In the genomic region with DNA sequence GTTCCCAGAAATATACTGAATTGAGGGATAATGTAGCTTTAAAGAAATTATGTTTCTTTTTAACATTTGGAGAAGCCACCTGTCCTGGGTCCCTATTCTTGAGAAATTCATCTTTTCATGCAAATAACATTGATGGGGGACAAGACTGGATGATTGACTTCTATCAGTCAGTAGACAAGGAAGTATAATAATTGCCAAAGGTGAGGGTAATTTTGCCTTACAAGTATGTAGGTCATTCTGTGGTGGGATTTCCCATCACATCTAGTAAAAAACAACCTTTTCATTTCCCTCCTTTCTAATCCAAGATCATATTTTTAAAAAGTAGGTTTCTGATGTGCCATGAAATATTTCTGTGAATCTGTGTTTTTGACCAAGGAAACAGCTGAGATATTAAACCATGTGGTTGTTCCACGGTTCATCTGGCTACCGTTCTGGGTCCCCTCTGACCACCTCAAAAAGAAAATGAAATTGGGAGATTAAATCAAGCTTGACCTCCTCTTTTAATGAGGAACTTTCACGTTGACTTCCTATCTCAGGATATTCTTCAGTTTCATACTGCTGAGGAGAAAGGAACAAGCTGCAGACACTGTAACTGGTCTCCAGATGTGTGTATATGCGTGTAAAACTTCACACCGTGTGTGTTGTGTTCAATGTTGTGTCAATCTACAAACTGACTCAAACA, we compare ENCODE assay signal across 31 cellular contexts.
A peak's percentile ranks its signal among the peaks of the same experiment; 100 is the strongest.
DNase-seq lines count a peak whose midpoint lies in the region; ATAC-seq, FAIRE-seq and TF ChIP-seq lines count a peak whose summit lies in the region.
"Had no signal": no experiment of that assay in that cellular context is flagged by ENCODE, and none has a peak within 500 bp of the region (broad histone marks: within the 10 kb centered on the region; RNA-seq: fewer than 3 reads in every experiment).

No MANE protein-coding gene starts in this region.

- no peaks in the 10 kb centered on the region for H3K79me1 ChIP-seq in mesendoderm (ENCODE audit: low read length)

- H4K5ac ChIP-seq in mesendoderm (ENCODE audit: low read length) = no peak overlapping the region

- H3K4me1 ChIP-seq in DOHH2 (ENCODE audit: control insufficient read depth, low read length) = peaks cover 21% of the 10 kb centered on the region
- H3K4me1 ChIP-seq in HEK293 (ENCODE audit: control insufficient read depth, insufficient read depth, low read length) = no peaks in the 10 kb centered on the region
- H3K4me1 ChIP-seq in GM12878 (ENCODE audit: control insufficient read depth, insufficient read depth, low read length) = peaks cover 23% of the 10 kb centered on the region; the same call in 1 of the 2 replicates
- H3K4me1 ChIP-seq in mesendoderm (ENCODE audit: control insufficient read depth, low read depth, low read length) = no peaks in the 10 kb centered on the region
- H3K4me1 ChIP-seq: SJSA1 had no signal

- intact Hi-C loops in GM12878 (cut with micrococcal nuclease; ENCODE audit: unreplicated experiment) = no loop called here
- intact Hi-C loops in dorsolateral prefrontal cortex (cut with DNase I) = no loop called here

- DNase-seq in GM12878 (ENCODE audit: low read depth, low spot score) = no peak
- no peak for DNase-seq in dorsolateral prefrontal cortex
- DNase-seq in HT-29 (ENCODE audit: low spot score) = no peak
- no peak for DNase-seq in NOMO-1 treated with dmso at 0.1 percent for 144 hours (lab: John Stamatoyannopoulos, UW; ENCODE audit: unreplicated experiment)
- no peak for DNase-seq in mesendoderm
- DNase-seq: CD8-positive, alpha-beta T cell; DMS 273 treated with DMSO at 0.1 percent for 48 hours; DMS79; GF-D8; IMR-90; KG1; MM.1S; NCI-H1092 treated with DMSO at 0.1 percent for 48 hours; NCI-H1436; NCI-H187; NCI-H2171 treated with DMSO at 0.1 percent for 48 hours; NCI-H446; NCI-H524 treated with DMSO at 0.1 percent for 48 hours; NCI-H774; NK-92 treated with Interleukin-12 subunit alpha and Interleukin-12 subunit beta, amount 100 ng/mL, for 24 hours; Right ventricle myocardium superior; RPMI8226; T-helper 2 cell had no signal

- no peak overlapping the region for H3K9ac ChIP-seq in GM12878 (ENCODE audit: control insufficient read depth, insufficient read depth, low read length)
- H3K9ac ChIP-seq in mesendoderm (ENCODE audit: low read length) = no peak overlapping the region

- peaks cover 3% of the 10 kb centered on the region for H3K4me1 Mint-ChIP-seq in stimulated activated memory B cell treated with anti-CD40 and anti-IgM and Interleukin-4, amounts not matched to agents 10 μg/mL and 1 μg/mL and 100 μg/mL, for 72 hours

- H3K9me2 ChIP-seq in DOHH2 (replicated peaks; ENCODE audit: control insufficient read depth, low read length) = no peaks in the 10 kb centered on the region

- H3K18ac ChIP-seq in mesendoderm (ENCODE audit: low read length) = no peak overlapping the region

- H3F3A ChIP-seq in DOHH2 (ENCODE audit: control insufficient read depth, insufficient read depth) = no peaks in the 10 kb centered on the region

- in situ Hi-C loops in GM12878 (cut with MboI) = no loop called here

- SMC1A ChIA-PET in GM12878 (lab: Charles Lee; ENCODE audit: uncharacterized antibody, unreplicated experiment) = no interaction called here

- peak; percentile 35 for FAIRE-seq in GM12878 (lab: Jason Lieb, UNC)
- FAIRE-seq: A204.1, H1 had no signal

- no peaks in the 10 kb centered on the region for H4K20me1 ChIP-seq in DOHH2 (ENCODE audit: control insufficient read depth, insufficient read depth, low read depth, low read length)
- H4K20me1 ChIP-seq in GM12878 (ENCODE audit: control insufficient read depth, insufficient read depth) = no peaks in the 10 kb centered on the region

- H3K27ac Mint-ChIP-seq in stimulated activated memory B cell treated with anti-CD40 and anti-IgM and Interleukin-4, amounts not matched to agents 10 μg/mL and 1 μg/mL and 100 μg/mL, for 72 hours = no peak overlapping the region
- H3K27ac Mint-ChIP-seq: CD8-positive, alpha-beta T cell had no signal

- RAD21 ChIA-PET in GM12878 (lab: Charles Lee; ENCODE audit: unreplicated experiment) = no interaction called here

- H3K9me3 ChIP-seq in DOHH2 (ENCODE audit: control insufficient read depth, insufficient read depth, low read length) = no peaks in the 10 kb centered on the region
- no peaks in the 10 kb centered on the region for H3K9me3 ChIP-seq in HEK293 (ENCODE audit: control insufficient read depth, insufficient read depth, low read depth, low read length)
- peaks cover 5% of the 10 kb centered on the region; the same call in 2 of the 3 replicates for H3K9me3 ChIP-seq in GM12878 (replicated peaks; ENCODE audit: control insufficient read depth, insufficient read depth, low read length)
- H3K9me3 ChIP-seq: SJSA1 had no signal

- no TSS peak for BruUV-seq in GM12878 (replicated peaks; lab: Mats Ljungman, UMichigan)

- H3K79me2 ChIP-seq in DOHH2 (ENCODE audit: control insufficient read depth, low read length) (no peaks in the 10 kb centered on the region), GM12878 (ENCODE audit: control insufficient read depth, insufficient read depth, low read length) (no peaks in the 10 kb centered on the region), mesendoderm (ENCODE audit: control insufficient read depth, insufficient read depth, low read length) (no peaks in the 10 kb centered on the region)

- CTCF ChIA-PET in HEK293 (lab: Yijun Ruan, JAX) (interaction anchor here (1.0 to 1.1 kb wide), 3 partner anchors 13 to 21 kb away, joined by 3 to 5 read pairs (median 3); no protein-coding TSS in a partner anchor), GM12878 (lab: Yijun Ruan, JAX) (interaction anchor here (1.0 to 1.7 kb wide), 3 partner anchors 28 to 1000 kb away, joined by 3 read pairs; no protein-coding TSS in a partner anchor)

- H2AK5ac ChIP-seq in mesendoderm (ENCODE audit: low read length) = no peak overlapping the region

- TF ChIP-seq POLR2A in GM12878 (IDR thresholded peaks at IDR 0.05; ENCODE audit: low read depth, low read length) = no peak

- H3K4me3 Mint-ChIP-seq in stimulated activated memory B cell treated with anti-CD40 and anti-IgM and Interleukin-4, amounts not matched to agents 10 μg/mL and 1 μg/mL and 100 μg/mL, for 72 hours = no peak overlapping the region
- H3K4me3 Mint-ChIP-seq: CD8-positive, alpha-beta T cell had no signal

- H3K4ac ChIP-seq in mesendoderm (ENCODE audit: low read depth, low read length) = no peak overlapping the region

- H2AFZ ChIP-seq in GM12878 (ENCODE audit: control insufficient read depth, low read depth, low read length) = no peak overlapping the region

- H3K4me3 ChIP-seq in DOHH2 (ENCODE audit: low read length) (no peak overlapping the region), HEK293 (ENCODE audit: low read depth, low read length) (no peak overlapping the region), GM12878 (no peak overlapping the region), dorsolateral prefrontal cortex (no peak overlapping the region), mesendoderm (ENCODE audit: low read length) (no peak overlapping the region)
- H3K4me3 ChIP-seq: SJSA1 had no signal

- no peak overlapping the region for H3K23ac ChIP-seq in mesendoderm (ENCODE audit: low read length)

- H3K4me2 ChIP-seq in DOHH2 (ENCODE audit: low read length) = peak overlapping the region; percentile 15; the same call in 1 of the 2 replicates
- peak overlapping the region; percentile 26; the same call in 1 of the 2 replicates for H3K4me2 ChIP-seq in GM12878 (ENCODE audit: control insufficient read depth, insufficient read depth)
- no peak overlapping the region for H3K4me2 ChIP-seq in mesendoderm (ENCODE audit: low read length)

- POLR2A ChIA-PET in HEK293 (lab: Yijun Ruan, JAX) (interaction anchor here (0.6 kb wide), 1 partner anchor 43 kb away, joined by 3 read pairs; no protein-coding TSS in a partner anchor), GM12878 (lab: Charles Lee) (no interaction called here)

- H3K27me3 ChIP-seq in DOHH2 (ENCODE audit: control insufficient read depth, low read length) (no peaks in the 10 kb centered on the region), GM12878 (replicated peaks in 1 of 2; ENCODE audit: control insufficient read depth in 2 of 2, insufficient read depth in 2 of 2, low read length in 1 of 2) (no peaks in the 10 kb centered on the region), dorsolateral prefrontal cortex (no peaks in the 10 kb centered on the region), mesendoderm (ENCODE audit: insufficient read depth, low read length, poor library complexity) (no peaks in the 10 kb centered on the region)
- H3K27me3 ChIP-seq: SJSA1 had no signal

- no peaks in the 10 kb centered on the region for H3K36me3 Mint-ChIP-seq in stimulated activated memory B cell treated with anti-CD40 and anti-IgM and Interleukin-4, amounts not matched to agents 10 μg/mL and 1 μg/mL and 100 μg/mL, for 72 hours

- H2BK5ac ChIP-seq in mesendoderm (ENCODE audit: low read length) = no peak overlapping the region

- no peak for TF ChIP-seq RAD21 in GM12878 (IDR thresholded peaks at IDR 0.05; ENCODE audit: insufficient read depth, low read depth, low read length)

- H3K27me3 Mint-ChIP-seq in stimulated activated memory B cell treated with anti-CD40 and anti-IgM and Interleukin-4, amounts not matched to agents 10 μg/mL and 1 μg/mL and 100 μg/mL, for 72 hours = no peaks in the 10 kb centered on the region

- no peak overlapping the region for H3K56ac ChIP-seq in mesendoderm (ENCODE audit: low read length)

- ATAC-seq in GM12878 = peak; percentile 23; the same call in 2 of the 3 replicates
- ATAC-seq in stimulated activated memory B cell treated with anti-CD40 and anti-IgM and Interleukin-4, amounts not matched to agents 10 μg/mL and 1 μg/mL and 100 μg/mL, for 72 hours = peak; percentile 8
- ATAC-seq: CD8-positive, alpha-beta T cell; HCT116 had no signal

- H4K8ac ChIP-seq in mesendoderm (ENCODE audit: low read depth, low read length) = no peak overlapping the region

- H3K36me3 ChIP-seq in DOHH2 (ENCODE audit: control insufficient read depth, low read length) = no peaks in the 10 kb centered on the region
- H3K36me3 ChIP-seq in HEK293 (ENCODE audit: control insufficient read depth in 2 of 2, insufficient read depth in 1 of 2, low read length in 2 of 2) = no peaks in the 10 kb centered on the region; a peak in 1 of 3 replicates
- H3K36me3 ChIP-seq in GM12878 (ENCODE audit: control insufficient read depth in 2 of 2, insufficient read depth in 2 of 2, low read length in 1 of 2) = no peaks in the 10 kb centered on the region; a peak in 1 of 4 replicates
- no peaks in the 10 kb centered on the region for H3K36me3 ChIP-seq in mesendoderm (ENCODE audit: control insufficient read depth, insufficient read depth, low read length)
- H3K36me3 ChIP-seq: SJSA1 had no signal

- TF ChIP-seq CTCF in DOHH2 (IDR thresholded peaks at IDR 0.05; ENCODE audit: low read depth, low read length, poor library complexity, severe bottlenecking) = no peak
- no peak for TF ChIP-seq CTCF in HEK293 (tag by site-specific recombination; IDR thresholded peaks at IDR 0.05)
- no peak for TF ChIP-seq CTCF in GM12878 (IDR thresholded peaks at IDR 0.05 in 2 of 3, conservative IDR thresholded peaks at IDR 0.05 in 1 of 3; ENCODE audit: control insufficient read depth in 2 of 3, extremely low read depth in 1 of 3, insufficient read depth in 1 of 3, low read depth in 3 of 3, low read length in 3 of 3)
- no peak for TF ChIP-seq CTCF in dorsolateral prefrontal cortex (IDR thresholded peaks at IDR 0.05 in 54 of 56, conservative IDR thresholded peaks at IDR 0.05 in 2 of 56; ENCODE audit: low read depth in 1 of 56, partially characterized antibody in 56 of 56)

- no peak overlapping the region for H2BK15ac ChIP-seq in mesendoderm (replicated peaks; ENCODE audit: low read depth)

- no peak for TF ChIP-seq EP300 in GM12878 (IDR thresholded peaks at IDR 0.05; ENCODE audit: borderline replicate concordance in 1 of 2, control insufficient read depth in 1 of 2, low read depth in 2 of 2, low read length in 2 of 2)

- H3K9me3 Mint-ChIP-seq in stimulated activated memory B cell treated with anti-CD40 and anti-IgM and Interleukin-4, amounts not matched to agents 10 μg/mL and 1 μg/mL and 100 μg/mL, for 72 hours = no peaks in the 10 kb centered on the region

- H3K27ac ChIP-seq in DOHH2 (ENCODE audit: low read depth, low read length) (no peak overlapping the region), HEK293 (ENCODE audit: extremely low read depth, low read depth, low read length) (no peak overlapping the region), GM12878 (ENCODE audit: control insufficient read depth, insufficient read depth) (no peak overlapping the region), dorsolateral prefrontal cortex (no peak overlapping the region), mesendoderm (ENCODE audit: low read depth, low read length) (no peak overlapping the region)
- H3K27ac ChIP-seq: C4-2B, SJSA1 had no signal

- H2BK120ac ChIP-seq in mesendoderm (ENCODE audit: low read depth, low read length) = no peak overlapping the region

- 21% methylated on average over 5 of the region's 5 CpGs for WGBS in GM12878 (ENCODE audit: insufficient coverage, insufficient replicate concordance, low lambda C conversion rate, missing lambda C conversion rate)
- WGBS in mesendoderm (ENCODE audit: extremely low coverage, insufficient coverage, low lambda C conversion rate) = no CpG with 5 or more reads among the region's 5 CpGs
